Comparison of ENCODE assay signal across 8 cellular contexts in genomic region chr22:20957691-20958440, GRCh38. TPM values are rescaled to one million over a fixed set of nuclear protein-coding genes. Genes with fewer than 3 reads are reported as not detected.
DNase-seq lines count a peak whose midpoint lies in the region; ATAC-seq lines count a peak whose summit lies in the region.

No MANE protein-coding gene starts in this region.

- no peaks in the 10 kb centered on the region for H3K27me3 ChIP-seq in duodenal mucosa (ENCODE audit: control insufficient read depth in 1 of 2, insufficient read depth in 2 of 2, low read length in 2 of 2)
- no peaks in the 10 kb centered on the region for H3K27me3 ChIP-seq in mononuclear cell (ENCODE audit: insufficient read depth, low read length)

- DNase-seq in G401 (ENCODE audit: low spot score): peak; percentile 69
- peak; percentile 30 for DNase-seq in NCI-H460 (ENCODE audit: extremely low read depth, low read depth)

- peak overlapping the region; percentile 82 for H3K27ac ChIP-seq in duodenal mucosa (ENCODE audit: low read depth, low read length)

- no peaks in the 10 kb centered on the region for H3K9me3 ChIP-seq in duodenal mucosa (ENCODE audit: control insufficient read depth in 1 of 2, low read length in 2 of 2)
- H3K9me3 ChIP-seq in mononuclear cell (ENCODE audit: low read depth, low read length): no peaks in the 10 kb centered on the region

- ATAC-seq in HG03108 (IDR thresholded peaks at IDR 0.05; ENCODE audit: unreplicated experiment) (no peak), HG03520 (IDR thresholded peaks at IDR 0.05; ENCODE audit: unreplicated experiment) (no peak), HG02938 (IDR thresholded peaks at IDR 0.05; ENCODE audit: unreplicated experiment) (no peak), HG03378 (IDR thresholded peaks at IDR 0.05; ENCODE audit: unreplicated experiment) (no peak)

- H3K4me1 ChIP-seq in duodenal mucosa (ENCODE audit: control insufficient read depth in 1 of 2, insufficient read depth in 2 of 2, low read length in 2 of 2): peaks cover 28 to 46% of the 10 kb centered on the region in 2 donors
- H3K4me1 ChIP-seq in mononuclear cell (ENCODE audit: insufficient read depth, low read length): peaks cover 27% of the 10 kb centered on the region

- peak overlapping the region; percentile 54 to 86 for H3K9ac ChIP-seq in duodenal mucosa (ENCODE audit: low read depth in 1 of 2, low read length in 2 of 2)

- in situ Hi-C loops in G401 (cut with HindIII; ENCODE audit: low sequenced_read_pairs): no loop called here

- peaks cover under 1 to 6% of the 10 kb centered on the region in 2 donors for H3K36me3 ChIP-seq in duodenal mucosa (ENCODE audit: control insufficient read depth in 1 of 2, insufficient read depth in 2 of 2, low read length in 2 of 2)

- peak overlapping the region; percentile 78 to 87 for H3K4me3 ChIP-seq in duodenal mucosa (ENCODE audit: low read depth in 1 of 2, low read length in 2 of 2)
- peak overlapping the region; percentile 55 for H3K4me3 ChIP-seq in mononuclear cell (ENCODE audit: low read length)

RNA-seq across cellular contexts. Expression of gene AIFM3, which starts 9.2 kb away (rescaled TPM):
- total RNA-seq in G401 (2014; rRNA removed; shearing (Covaris generic)): 130 and 138 TPM in 2 replicates
- total RNA-seq in NCI-H460 (2014; rRNA removed; shearing (Covaris generic)): 0.98 and 1.4 TPM in 2 replicates
- polyA plus RNA-seq in NCI-H460 (2014; cell fraction: nucleus; rRNA removed): 19.3 and 31.8 TPM in 2 replicates
- total RNA-seq in mononuclear cell: 5.2 TPM

RNA-seq across cellular contexts. Expression of gene LZTR1, which starts 24.2 kb away (rescaled TPM):
- total RNA-seq in G401 (2014; rRNA removed; shearing (Covaris generic)): 41.5 and 67.0 TPM in 2 replicates
- 20.1 and 24.1 TPM in 2 replicates for total RNA-seq in NCI-H460 (2014; rRNA removed; shearing (Covaris generic))
- polyA plus RNA-seq in NCI-H460 (2014; cell fraction: nucleus; rRNA removed): 115 and 169 TPM in 2 replicates
- 24.8 TPM for total RNA-seq in mononuclear cell

RNA-seq across cellular contexts. Expression of gene CRKL, which starts 40.7 kb away (rescaled TPM):
- total RNA-seq in G401 (2014; rRNA removed; shearing (Covaris generic)): 30.7 and 33.9 TPM in 2 replicates
- 37.8 and 39.5 TPM in 2 replicates for total RNA-seq in NCI-H460 (2014; rRNA removed; shearing (Covaris generic))
- 25.3 and 30.3 TPM in 2 replicates for polyA plus RNA-seq in NCI-H460 (2014; cell fraction: nucleus; rRNA removed)
- 51.9 TPM for total RNA-seq in mononuclear cell

RNA-seq across cellular contexts. Expression of gene THAP7, which starts 44.1 kb away (rescaled TPM):
- total RNA-seq in G401 (2014; rRNA removed; shearing (Covaris generic)): 70.5 and 73.5 TPM in 2 replicates
- 21.3 and 28.0 TPM in 2 replicates for total RNA-seq in NCI-H460 (2014; rRNA removed; shearing (Covaris generic))
- polyA plus RNA-seq in NCI-H460 (2014; cell fraction: nucleus; rRNA removed): 47.9 and 90.8 TPM in 2 replicates
- total RNA-seq in mononuclear cell: 58.2 TPM

RNA-seq across cellular contexts. Expression of gene P2RX6, which starts 57.1 kb away (rescaled TPM):
- total RNA-seq in G401 (2014; rRNA removed; shearing (Covaris generic)): 0.98 and 1.1 TPM in 2 replicates
- 5.2 and 6.9 TPM in 2 replicates for total RNA-seq in NCI-H460 (2014; rRNA removed; shearing (Covaris generic))
- 70.8 and 77.5 TPM in 2 replicates for polyA plus RNA-seq in NCI-H460 (2014; cell fraction: nucleus; rRNA removed)
- total RNA-seq in mononuclear cell: 0.21 TPM

Comparison
In these comparisons a context has a peak if more than half of its experiments do, and no peak if none do; other contexts are left out.
1. RNA of gene AIFM3, which starts 9.2 kb away (total RNA-seq): 130 to 138 TPM in G401; 5.2 TPM in mononuclear cell (single experiment) and 0.98 to 1.4 TPM in NCI-H460; every median in the first group is over 10 times any median in the second.